Comparison of ENCODE assay signal across 8 cellular contexts in genomic region chr10:117004627-117005453, GRCh38. TPM values are rescaled to one million over a fixed set of nuclear protein-coding genes. Genes with fewer than 3 reads are reported as not detected.
A peak's percentile ranks its signal among the peaks of the same experiment; 100 is the strongest.
DNase-seq lines count a peak whose midpoint lies in the region; ATAC-seq and TF ChIP-seq lines count a peak whose summit lies in the region.

Gene SHTN1 (minus strand): TSS chr10:117005187. CDS start chr10:117005079, 108 bp downstream.

- peak; percentile 75 for DNase-seq in activated effector memory CD4-positive, alpha-beta T cell treated with anti-CD3 and anti-CD28 coated beads, Interleukin-2, amount 50 U/mL, for 16 hours
- no peak for DNase-seq in activated effector memory CD4-positive, alpha-beta T cell treated with Interleukin-2 at 50 U/mL for 16 hours
- peak; percentile 43 for DNase-seq in NCI-H2196 treated with DMSO at 0.1 percent for 48 hours (lab: John Stamatoyannopoulos, UW; ENCODE audit: unreplicated experiment)
- peak; percentile 69 for DNase-seq in activated CD4-positive, alpha-beta T cell treated with anti-CD3 and anti-CD28 coated beads, Interleukin-2, amount 10 ng/mL, durations not matched to agents 24 days and 14 days
- DNase-seq in erythroblast (lab: John Stamatoyannopoulos, UW), result peak; percentile 44 to 64
- DNase-seq in midbrain (lab: John Stamatoyannopoulos, UW), result peak; percentile 76

- H3K4me3 ChIP-seq in stomach smooth muscle (ENCODE audit: low read length in 2 of 2), result peak within 1 kb of the TSS; percentile 75 to 84

- peak; percentile 51 for ATAC-seq in HG03039 (IDR thresholded peaks at IDR 0.05; ENCODE audit: unreplicated experiment)

- no peak within 1 kb of the TSS for H3K27ac Mint-ChIP-seq in activated CD4-positive, alpha-beta T cell treated with anti-CD3 and anti-CD28 coated beads, Interleukin-2, amount 10 ng/mL, durations not matched to agents 24 days and 14 days

- no peaks in the 10 kb centered on the region for H3K9me3 ChIP-seq in stomach smooth muscle (ENCODE audit: control insufficient read depth in 2 of 2, low read length in 2 of 2)

- peak within 1 kb of the TSS; percentile 60 to 66 for H3K9ac ChIP-seq in stomach smooth muscle (ENCODE audit: low read length in 2 of 2)

- H3K4me3 Mint-ChIP-seq in activated CD4-positive, alpha-beta T cell treated with anti-CD3 and anti-CD28 coated beads, Interleukin-2, amount 10 ng/mL, durations not matched to agents 24 days and 14 days, result peak within 1 kb of the TSS; percentile 75

- TF ChIP-seq POLR2A in erythroblast (IDR thresholded peaks at IDR 0.05; ENCODE audit: low read length), result no peak

- no peaks in the 10 kb centered on the region for H3K9me3 Mint-ChIP-seq in activated CD4-positive, alpha-beta T cell treated with anti-CD3 and anti-CD28 coated beads, Interleukin-2, amount 10 ng/mL, durations not matched to agents 24 days and 14 days

- peaks cover 25% of the 10 kb centered on the region for H3K27me3 Mint-ChIP-seq in activated CD4-positive, alpha-beta T cell treated with anti-CD3 and anti-CD28 coated beads, Interleukin-2, amount 10 ng/mL, durations not matched to agents 24 days and 14 days

- H3K4me1 Mint-ChIP-seq in activated CD4-positive, alpha-beta T cell treated with anti-CD3 and anti-CD28 coated beads, Interleukin-2, amount 10 ng/mL, durations not matched to agents 24 days and 14 days, result no peaks in the 10 kb centered on the region

- H3K27ac ChIP-seq in stomach smooth muscle (ENCODE audit: low read length), result no peak within 1 kb of the TSS

- no peaks in the 10 kb centered on the region for H3K36me3 ChIP-seq in stomach smooth muscle (ENCODE audit: control insufficient read depth in 2 of 2, insufficient read depth in 2 of 2, low read length in 2 of 2)

- peaks cover 7% of the 10 kb centered on the region for H3K4me1 ChIP-seq in stomach smooth muscle (ENCODE audit: control insufficient read depth, insufficient read depth, low read length)

- no peaks in the 10 kb centered on the region for H3K36me3 Mint-ChIP-seq in activated CD4-positive, alpha-beta T cell treated with anti-CD3 and anti-CD28 coated beads, Interleukin-2, amount 10 ng/mL, durations not matched to agents 24 days and 14 days (ENCODE audit: low read depth)

- H3K27me3 ChIP-seq in stomach smooth muscle (ENCODE audit: control insufficient read depth in 1 of 2, insufficient read depth in 2 of 2, low read length in 2 of 2), result no peaks in the 10 kb centered on the region

- intact Hi-C loops in activated CD4-positive, alpha-beta T cell treated with anti-CD3 and anti-CD28 coated beads, Interleukin-2, amount 10 ng/mL, durations not matched to agents 24 days and 14 days (cut with micrococcal nuclease), result loop anchor here (10.0 kb wide), 1 partner anchor 170 kb away; no protein-coding TSS in a partner anchor

RNA-seq across cellular contexts. Expression of gene SHTN1, which starts in this region (rescaled TPM):
- 0.05 and 0.07 TPM in 2 replicates for total RNA-seq in activated CD4-positive, alpha-beta T cell treated with anti-CD3 and anti-CD28 coated beads, Interleukin-2, amount 10 ng/mL, durations not matched to agents 24 days and 14 days

Comparison
In these comparisons a context has a peak if more than half of its experiments do, and no peak if none do; other contexts are left out.
1. Peak in DNase-seq in activated CD4-positive, alpha-beta T cell treated with anti-CD3 and anti-CD28 coated beads, Interleukin-2, amount 10 ng/mL, durations not matched to agents 24 days and 14 days; RNA of the gene not detected or under 1 TPM.